16 cellular contexts compared by ENCODE assay signal in genomic region chr15:38706956-38707355, GRCh38.
"Had no signal": no experiment of that assay in that cellular context is flagged by ENCODE, and none has a peak within 500 bp of the region (broad histone marks: within the 10 kb centered on the region; RNA-seq: fewer than 3 reads in every experiment).

No MANE protein-coding gene starts in this region.

- H3K27ac Mint-ChIP-seq: naive thymus-derived CD8-positive, alpha-beta T cell had no signal

- H3K36me3 Mint-ChIP-seq: naive thymus-derived CD8-positive, alpha-beta T cell had no signal

- H3K27ac ChIP-seq: colonic mucosa, heart left ventricle, neutrophil, stomach, thoracic aorta, transverse colon had no signal

- H3K36me3 ChIP-seq: colonic mucosa, heart left ventricle, neutrophil, stomach, thoracic aorta, transverse colon had no signal

- H3K9me3 ChIP-seq: colonic mucosa, heart left ventricle, mucosa of descending colon, neutrophil, stomach, thoracic aorta, transverse colon had no signal

- ATAC-seq: left lobe of liver; mucosa of descending colon; naive thymus-derived CD8-positive, alpha-beta T cell had no signal

- H3K4me3 ChIP-seq: colonic mucosa, heart left ventricle, mucosa of descending colon, stomach, thoracic aorta, transverse colon had no signal

- H3K9me3 Mint-ChIP-seq: naive thymus-derived CD8-positive, alpha-beta T cell had no signal

- H3K4me3 Mint-ChIP-seq: naive thymus-derived CD8-positive, alpha-beta T cell had no signal

- H3K27me3 ChIP-seq: colonic mucosa, transverse colon had no signal

- DNase-seq: colonic mucosa; dermis blood vessel endothelial cell; erythroblast; heart left ventricle; kidney glomerular epithelial cell; mammary epithelial cell; mucosa of descending colon; naive thymus-derived CD8-positive, alpha-beta T cell; stimulated activated CD4-positive, alpha-beta T cell treated with anti-CD3 and anti-CD28 coated beads, Interleukin-2, amount 100 ng/mL, for 24 hours; stimulated activated CD4-positive, alpha-beta T cell treated with anti-CD3 and anti-CD28 coated beads, Interleukin-4, amount 100 ng/mL, for 4 hours; stimulated activated naive CD4-positive, alpha-beta T cell; stomach; transverse colon had no signal
